In genomic region chr11:2390871-2391662, GRCh38 we compare ENCODE assay signal across 9 cellular contexts. TPM values are rescaled to one million over a fixed set of nuclear protein-coding genes. Genes with fewer than 3 reads are reported as not detected.
DNase-seq lines count a peak whose midpoint lies in the region; ATAC-seq and TF ChIP-seq lines count a peak whose summit lies in the region.
"Had no signal": no experiment of that assay in that cellular context is flagged by ENCODE, and none has a peak within 500 bp of the region (broad histone marks: within the 10 kb centered on the region; RNA-seq: fewer than 3 reads in every experiment).

No MANE protein-coding gene starts in this region.

- no CpG with 5 or more reads among the region's 16 CpGs for WGBS in mesendoderm (ENCODE audit: extremely low coverage, insufficient coverage, low lambda C conversion rate)

- no peak overlapping the region for H4K8ac ChIP-seq in mesendoderm (ENCODE audit: low read depth, low read length)

- ATAC-seq in GM21786 (IDR thresholded peaks at IDR 0.05; ENCODE audit: unreplicated experiment) = no peak

- no peak overlapping the region for H4K5ac ChIP-seq in mesendoderm (ENCODE audit: low read length)

- POLR2A ChIA-PET in AG04450 (lab: Yijun Ruan, JAX) = interaction anchor here (0.6 to 1.5 kb wide), 7 partner anchors 8 to 17 kb away, joined by 4 to 27 read pairs (median 6); partner anchors contain the start of genes CD81 and TSSC4

- no peak for TF ChIP-seq CTCF in AG04450 (IDR thresholded peaks at IDR 0.05; ENCODE audit: low read depth, low read length)

- H3K9ac ChIP-seq in mesendoderm (ENCODE audit: low read length) = no peak overlapping the region

- no peak overlapping the region for H3K4me3 ChIP-seq in AG04450 (ENCODE audit: low read depth, low read length)
- H3K4me3 ChIP-seq in mesendoderm (ENCODE audit: low read length) = no peak overlapping the region

- H3K36me3 ChIP-seq in mesendoderm (ENCODE audit: control insufficient read depth, insufficient read depth, low read length) = peaks cover 3% of the 10 kb centered on the region

- peak; percentile 42 for DNase-seq in AG04450 (ENCODE audit: low read depth, low spot score)
- peak; percentile 92 for DNase-seq in LHCN-M2 (ENCODE audit: low read depth)
- DNase-seq in caudate nucleus (lab: John Stamatoyannopoulos, UW) = peak in 45 of 61 donors; percentile 34 to 93 (median 75)
- peak; percentile 90 for DNase-seq in mesendoderm
- DNase-seq in activated T-cell treated with anti-CD3 and anti-CD28 coated beads for 4 hours = no peak
- no peak for DNase-seq in superior temporal gyrus (ENCODE audit: extremely low spot score)
- no peak for DNase-seq in HuH-7 (ENCODE audit: low spot score)

- no peak overlapping the region for H2BK15ac ChIP-seq in mesendoderm (replicated peaks; ENCODE audit: low read depth)

- H3K18ac ChIP-seq in mesendoderm (ENCODE audit: low read length) = no peak overlapping the region

- H2AK5ac ChIP-seq in mesendoderm (ENCODE audit: low read length) = no peak overlapping the region

- H3K79me2 ChIP-seq in mesendoderm (ENCODE audit: control insufficient read depth, insufficient read depth, low read length) = peaks cover 54% of the 10 kb centered on the region

- peaks cover 21% of the 10 kb centered on the region for H3K79me1 ChIP-seq in mesendoderm (ENCODE audit: low read length)

- no peak overlapping the region for H3K4ac ChIP-seq in mesendoderm (ENCODE audit: low read depth, low read length)

- H3K9me3 ChIP-seq in AG04450 (ENCODE audit: control insufficient read depth, insufficient read depth, low read length) = no peaks in the 10 kb centered on the region; the same call in 1 of the 2 replicates

- CTCF ChIA-PET in AG04450 (lab: Charles Lee) = interaction anchor here (0.6 to 1.7 kb wide), 5 partner anchors 15 to 545 kb away, joined by 3 to 5 read pairs (median 4); no protein-coding TSS in a partner anchor

- no peak overlapping the region for H3K4me2 ChIP-seq in mesendoderm (ENCODE audit: low read length)

- H3K27ac ChIP-seq in AG04450 (ENCODE audit: low read depth, low read length) (peak overlapping the region; percentile 73), caudate nucleus (ENCODE audit: low read depth, low read length) (peak overlapping the region; percentile 94), mesendoderm (ENCODE audit: low read depth, low read length) (no peak overlapping the region)
- H3K27ac ChIP-seq: epithelial cell of prostate had no signal

- H3K56ac ChIP-seq in mesendoderm (ENCODE audit: low read length) = peak overlapping the region; percentile 34

- H3K23ac ChIP-seq in mesendoderm (ENCODE audit: low read length) = peak overlapping the region; percentile 66

- H2BK5ac ChIP-seq in mesendoderm (ENCODE audit: low read length) = no peak overlapping the region

- H3K4me1 ChIP-seq in mesendoderm (ENCODE audit: control insufficient read depth, low read depth, low read length) = peaks cover 3% of the 10 kb centered on the region

- H2BK120ac ChIP-seq in mesendoderm (ENCODE audit: low read depth, low read length) = no peak overlapping the region

- no peaks in the 10 kb centered on the region for H3K27me3 ChIP-seq in AG04450 (ENCODE audit: control insufficient read depth, insufficient read depth, low read length)
- H3K27me3 ChIP-seq in mesendoderm (ENCODE audit: insufficient read depth, low read length, poor library complexity) = no peaks in the 10 kb centered on the region

RNA-seq across cellular contexts. Expression of gene TSSC4, which starts 9.5 kb away (rescaled TPM):
- polyA plus RNA-seq in AG04450 (2011; rRNA removed) = 13.3 and 19.2 TPM in 2 replicates
- polyA minus RNA-seq in AG04450 (2011; rRNA and poly(A)+ RNA removed) = 10.3 and 15.1 TPM in 2 replicates
- total RNA-seq in LHCN-M2 (2014; rRNA removed) = 51.6 and 61.5 TPM in 2 replicates
- polyA plus RNA-seq in LHCN-M2 (2012) = 48.9 TPM
- polyA plus RNA-seq in mesendoderm (2013, experiment 1 of 2) = 66.6 TPM
- polyA plus RNA-seq in mesendoderm (2013, experiment 2 of 2) = 66.0 TPM

RNA-seq across cellular contexts. Expression of gene CD81, which starts 14.0 kb away (rescaled TPM):
- polyA plus RNA-seq in AG04450 (2011; rRNA removed) = 260 and 359 TPM in 2 replicates
- 392 and 552 TPM in 2 replicates for polyA minus RNA-seq in AG04450 (2011; rRNA and poly(A)+ RNA removed)
- total RNA-seq in LHCN-M2 (2014; rRNA removed) = 265 and 305 TPM in 2 replicates
- polyA plus RNA-seq in LHCN-M2 (2012) = 692 TPM
- 187 TPM for polyA plus RNA-seq in mesendoderm (2013, experiment 1 of 2)
- polyA plus RNA-seq in mesendoderm (2013, experiment 2 of 2) = 191 TPM

RNA-seq across cellular contexts. Expression of gene TRPM5, which starts 53.2 kb away (rescaled TPM):
- not detected in 2 replicates for polyA plus RNA-seq in AG04450 (2011; rRNA removed)
- not detected in 2 replicates for polyA minus RNA-seq in AG04450 (2011; rRNA and poly(A)+ RNA removed)
- total RNA-seq in LHCN-M2 (2014; rRNA removed) = not detected in 2 replicates
- not detected for polyA plus RNA-seq in LHCN-M2 (2012)
- polyA plus RNA-seq in mesendoderm (2013, experiment 1 of 2) = 0.01 TPM
- polyA plus RNA-seq in mesendoderm (2013, experiment 2 of 2) = not detected

RNA-seq across cellular contexts. Expression of gene KCNQ1, which starts 53.7 kb away (rescaled TPM):
- not detected in 2 replicates for polyA plus RNA-seq in AG04450 (2011; rRNA removed)
- not detected in 2 replicates for polyA minus RNA-seq in AG04450 (2011; rRNA and poly(A)+ RNA removed)
- not detected in 2 replicates for total RNA-seq in LHCN-M2 (2014; rRNA removed)
- polyA plus RNA-seq in LHCN-M2 (2012) = not detected
- 0.28 TPM for polyA plus RNA-seq in mesendoderm (2013, experiment 1 of 2)
- polyA plus RNA-seq in mesendoderm (2013, experiment 2 of 2) = 0.46 TPM

Comparison
In these comparisons a context has a peak if more than half of its experiments do, and no peak if none do; other contexts are left out.
1. DNase-seq: peak in AG04450 (single experiment), LHCN-M2 (single experiment), caudate nucleus (45 of 61) and mesendoderm (single experiment); none in activated T-cell treated with anti-CD3 and anti-CD28 coated beads for 4 hours (single experiment), superior temporal gyrus (single experiment) and HuH-7 (single experiment).